31 cellular contexts compared by ENCODE assay signal in genomic region chr18:73150199-73150598, GRCh38.
A peak's percentile ranks its signal among the peaks of the same experiment; 100 is the strongest.
DNase-seq lines count a peak whose midpoint lies in the region; ATAC-seq, FAIRE-seq and TF ChIP-seq lines count a peak whose summit lies in the region.
"Had no signal": no experiment of that assay in that cellular context is flagged by ENCODE, and none has a peak within 500 bp of the region (broad histone marks: within the 10 kb centered on the region; RNA-seq: fewer than 3 reads in every experiment).

No MANE protein-coding gene starts in this region.

- H3K4me3 Mint-ChIP-seq in astrocyte (ENCODE audit: unreplicated experiment): no peak overlapping the region
- H3K4me3 Mint-ChIP-seq: activated CD8-positive, alpha-beta T cell treated with anti-CD3 and anti-CD28 coated beads, Interleukin-2, amount 10 ng/mL, durations not matched to agents 7 days and 5 days; activated naive CD8-positive, alpha-beta T cell; natural killer cell; T-helper 17 cell had no signal

- TF ChIP-seq CTCF in AG09309 (IDR thresholded peaks at IDR 0.05; ENCODE audit: control insufficient read depth, insufficient read depth, low read depth, low read length, missing control alignments) (peak; percentile 4), astrocyte (IDR thresholded peaks at IDR 0.05; ENCODE audit: insufficient read depth, low read depth, low read length) (peak; percentile 8)

- H3K9me3 ChIP-seq in astrocyte (ENCODE audit: insufficient read depth, low read depth, low read length): no peaks in the 10 kb centered on the region
- H3K9me3 ChIP-seq: A549, esophagus muscularis mucosa, pancreas, SK-N-SH, stomach, thyroid gland, vagina had no signal

- no peaks in the 10 kb centered on the region for H3K79me2 ChIP-seq in astrocyte (ENCODE audit: insufficient read depth, low read length)
- H3K79me2 ChIP-seq: hepatocyte had no signal

- no peak overlapping the region for H3K27ac Mint-ChIP-seq in astrocyte (ENCODE audit: unreplicated experiment)
- H3K27ac Mint-ChIP-seq: activated CD8-positive, alpha-beta T cell treated with anti-CD3 and anti-CD28 coated beads, Interleukin-2, amount 10 ng/mL, durations not matched to agents 7 days and 5 days; activated naive CD8-positive, alpha-beta T cell; natural killer cell; T-helper 17 cell had no signal

- no peak overlapping the region for H3K9ac ChIP-seq in astrocyte (ENCODE audit: low read length)
- H3K9ac ChIP-seq: SK-N-SH had no signal

- no peaks in the 10 kb centered on the region for H3K36me3 Mint-ChIP-seq in astrocyte (ENCODE audit: low read depth, unreplicated experiment)
- H3K36me3 Mint-ChIP-seq: activated naive CD8-positive, alpha-beta T cell; natural killer cell had no signal

- DNase-seq in AG09309 (ENCODE audit: low read depth) (no peak), astrocyte (ENCODE audit: low read depth) (no peak), GM19239 (ENCODE audit: insufficient read length, low spot score) (no peak), NCI-H2171 (lab: John Stamatoyannopoulos, UW) (no peak)
- DNase-seq in activated naive CD4-positive, alpha-beta T cell (lab: John Stamatoyannopoulos, UW): no peak
- DNase-seq: activated CD8-positive, alpha-beta T cell treated with anti-CD3 and anti-CD28 coated beads, Interleukin-2, amount 10 ng/mL, durations not matched to agents 7 days and 5 days; anterior cingulate cortex; DMS79 treated with DMSO at 0.1 percent for 48 hours; foreskin melanocyte; GF-D8; left ventricle myocardium superior; natural killer cell; NCI-H2029 treated with DMSO at 0.1 percent for 48 hours; NCI-H510A; pancreas; right cardiac atrium; SK-N-SH; stimulated activated CD4-positive, alpha-beta T cell treated with anti-CD3 and anti-CD28 coated beads, Interleukin-2, amount 100 ng/mL, for 24 hours; stomach; T-helper 17 cell; thyroid gland had no signal

- H3K4me3 ChIP-seq in AG09309 (ENCODE audit: control insufficient read depth, low read depth, low read length): no peak overlapping the region
- H3K4me3 ChIP-seq in astrocyte (ENCODE audit: insufficient read depth, low read depth, low read length): no peak overlapping the region
- H3K4me3 ChIP-seq: A549, cardiac muscle cell, esophagus muscularis mucosa, hepatocyte, pancreas, stomach, thyroid gland, vagina had no signal

- no peaks in the 10 kb centered on the region for H4K20me1 ChIP-seq in astrocyte (ENCODE audit: insufficient read depth, low read length)

- no peaks in the 10 kb centered on the region for H3K27me3 ChIP-seq in astrocyte (ENCODE audit: insufficient read depth, low read length)
- H3K27me3 ChIP-seq: cardiac muscle cell, esophagus muscularis mucosa, hepatocyte, pancreas, stomach, thyroid gland, vagina had no signal

- no peaks in the 10 kb centered on the region for H3K36me3 ChIP-seq in astrocyte (ENCODE audit: insufficient read depth, low read length)
- H3K36me3 ChIP-seq: cardiac muscle cell, esophagus muscularis mucosa, pancreas, stomach, thyroid gland, vagina had no signal

- no peaks in the 10 kb centered on the region for H3K9me3 Mint-ChIP-seq in astrocyte (ENCODE audit: unreplicated experiment)

- H3K4me1 ChIP-seq in astrocyte (ENCODE audit: insufficient read depth, low read length): no peaks in the 10 kb centered on the region
- H3K4me1 ChIP-seq: A549, esophagus muscularis mucosa, pancreas, stomach, thyroid gland, vagina had no signal

- FAIRE-seq in astrocyte (lab: Jason Lieb, UNC) (no peak), islet of Langerhans (lab: Jason Lieb, UNC) (peak; percentile 21), GM19239 (lab: Jason Lieb, UNC) (no peak)
- FAIRE-seq: A549, GM18507, pancreas had no signal

- no peak overlapping the region for H3K27ac ChIP-seq in astrocyte (ENCODE audit: low read depth, low read length)
- H3K27ac ChIP-seq: A549, cardiac muscle cell, esophagus muscularis mucosa, hepatocyte, pancreas, stomach, thyroid gland, vagina had no signal

- H3K27me3 Mint-ChIP-seq in astrocyte (ENCODE audit: low read depth, unreplicated experiment): no peaks in the 10 kb centered on the region
- H3K27me3 Mint-ChIP-seq: activated naive CD8-positive, alpha-beta T cell; T-helper 17 cell had no signal

- H3K4me2 ChIP-seq in astrocyte (ENCODE audit: low read length): no peak overlapping the region
- H3K4me2 ChIP-seq: A549, hepatocyte, SK-N-SH had no signal

- H2AFZ ChIP-seq in astrocyte (ENCODE audit: low read depth, low read length): no peak overlapping the region
- H2AFZ ChIP-seq: hepatocyte had no signal

- no peaks in the 10 kb centered on the region for H3K4me1 Mint-ChIP-seq in astrocyte (ENCODE audit: low read depth, unreplicated experiment)
- H3K4me1 Mint-ChIP-seq: natural killer cell, T-helper 17 cell had no signal

- ATAC-seq in HG03159 (IDR thresholded peaks at IDR 0.05; ENCODE audit: unreplicated experiment) (peak; percentile 52), HG02798 (IDR thresholded peaks at IDR 0.05; ENCODE audit: poor library complexity, unreplicated experiment) (no peak)
- ATAC-seq: A549; activated CD8-positive, alpha-beta T cell treated with anti-CD3 and anti-CD28 coated beads, Interleukin-2, amount 10 ng/mL, durations not matched to agents 7 days and 5 days; left ventricle myocardium superior; natural killer cell; pancreas; right cardiac atrium; T-helper 17 cell had no signal
